Comparison of ENCODE assay signal across 10 cellular contexts in the genomic region with DNA sequence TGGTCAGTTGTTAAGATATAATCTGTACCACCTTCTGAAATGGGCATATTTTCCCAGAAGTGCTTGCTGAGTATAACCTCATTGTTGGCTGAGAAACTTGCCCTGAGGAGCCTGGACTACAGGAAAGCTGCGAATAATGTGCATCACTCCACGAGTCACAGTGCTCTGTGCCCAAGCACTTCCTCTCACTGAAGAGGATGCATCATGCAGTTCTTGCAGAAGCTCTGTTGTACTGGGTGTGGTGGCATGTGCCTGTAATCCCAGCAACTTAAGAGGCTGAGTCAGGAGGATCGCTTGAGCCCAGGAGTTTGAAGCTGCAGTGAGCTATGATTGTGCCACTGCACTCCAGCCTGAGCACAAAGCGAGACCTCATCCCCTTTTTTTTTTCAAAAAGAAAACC. TPM values are rescaled to one million over a fixed set of nuclear protein-coding genes. Genes with fewer than 3 reads are reported as not detected.
A peak's percentile ranks its signal among the peaks of the same experiment; 100 is the strongest.
DNase-seq lines count a peak whose midpoint lies in the region; TF ChIP-seq lines count a peak whose summit lies in the region.
"Had no signal": no experiment of that assay in that cellular context is flagged by ENCODE, and none has a peak within 500 bp of the region (broad histone marks: within the 10 kb centered on the region; RNA-seq: fewer than 3 reads in every experiment).

No MANE protein-coding gene starts in this region.

- H3K27me3 Mint-ChIP-seq in glutamatergic neuron (ENCODE audit: unreplicated experiment) (no peaks in the 10 kb centered on the region), Calu3 (ENCODE audit: unreplicated experiment) (no peaks in the 10 kb centered on the region)

- DNase-seq in AG08396 (ENCODE audit: low spot score): peak; percentile 34
- DNase-seq in H4 (ENCODE audit: low spot score): peak; percentile 11
- DNase-seq in UCSD-AML1 (lab: John Stamatoyannopoulos, UW; ENCODE audit: unreplicated experiment): peak; percentile 12
- peak; percentile 14 for DNase-seq in hepatic stellate cell (ENCODE audit: low spot score)
- no peak for DNase-seq in stimulated activated CD4-positive, alpha-beta T cell treated with anti-CD3 and anti-CD28 coated beads, Interleukin-4, amount 100 ng/mL, for 4 hours
- no peak for DNase-seq in glutamatergic neuron
- DNase-seq in NCI-H1417 (lab: John Stamatoyannopoulos, UW): no peak
- DNase-seq in Calu3: no peak
- DNase-seq: activated T-cell treated with anti-CD3 and anti-CD28 coated beads for 4 hours; stimulated activated CD4-positive, alpha-beta T cell treated with anti-CD3 and anti-CD28 coated beads, Interleukin-4, amount 100 ng/mL, for 24 hours had no signal

- H3K9me3 Mint-ChIP-seq in glutamatergic neuron (ENCODE audit: unreplicated experiment): peaks cover 4% of the 10 kb centered on the region
- H3K9me3 Mint-ChIP-seq in Calu3 (ENCODE audit: low read depth, unreplicated experiment): no peaks in the 10 kb centered on the region

- CTCF ChIA-PET in Calu3 (lab: Charles Lee): no interaction called here

- H3K4me1 Mint-ChIP-seq in glutamatergic neuron (ENCODE audit: low read depth, unreplicated experiment) (peaks cover 3% of the 10 kb centered on the region), Calu3 (ENCODE audit: low read depth, unreplicated experiment) (no peaks in the 10 kb centered on the region)

- BruUV-seq in Calu3 (replicated peaks; lab: Mats Ljungman, UMichigan): no TSS peak

- H3K4me3 Mint-ChIP-seq in glutamatergic neuron (ENCODE audit: unreplicated experiment): no peak overlapping the region
- no peak overlapping the region for H3K4me3 Mint-ChIP-seq in Calu3 (ENCODE audit: low read depth, unreplicated experiment)

- no peak overlapping the region for H3K27ac Mint-ChIP-seq in glutamatergic neuron (ENCODE audit: unreplicated experiment)
- H3K27ac Mint-ChIP-seq in Calu3 (ENCODE audit: unreplicated experiment): no peak overlapping the region

- TF ChIP-seq CTCF in glutamatergic neuron (IDR thresholded peaks at IDR 0.05; ENCODE audit: partially characterized antibody, unreplicated experiment): no peak
- TF ChIP-seq CTCF in Calu3 (IDR thresholded peaks at IDR 0.05; ENCODE audit: unreplicated experiment): no peak

- intact Hi-C loops in Calu3 (cut with micrococcal nuclease; ENCODE audit: unreplicated experiment): no loop called here

- H3K36me3 Mint-ChIP-seq in glutamatergic neuron (ENCODE audit: unreplicated experiment) (peaks cover 6% of the 10 kb centered on the region), Calu3 (ENCODE audit: insufficient read depth, unreplicated experiment) (no peaks in the 10 kb centered on the region)

RNA-seq across cellular contexts. Expression of gene DOCK11, which starts 56.9 kb away (rescaled TPM):
- total RNA-seq in H4 (2014; rRNA removed; shearing (Covaris generic)): 3.4 and 7.7 TPM in 2 replicates
- 53.1 TPM for total RNA-seq in glutamatergic neuron (ENCODE audit: unreplicated experiment)
- total RNA-seq in Calu3 (2022): 1.4 and 1.9 TPM in 2 replicates

Comparison
In these comparisons a context has a peak if more than half of its experiments do, and no peak if none do; other contexts are left out.
1. DNase-seq: peak in AG08396 (single experiment), H4 (single experiment), UCSD-AML1 (single experiment) and hepatic stellate cell (single experiment); none in stimulated activated CD4-positive, alpha-beta T cell treated with anti-CD3 and anti-CD28 coated beads, Interleukin-4, amount 100 ng/mL, for 4 hours (0 of 2), glutamatergic neuron (single experiment), NCI-H1417 (0 of 3) and Calu3 (single experiment).